In the genomic region with DNA sequence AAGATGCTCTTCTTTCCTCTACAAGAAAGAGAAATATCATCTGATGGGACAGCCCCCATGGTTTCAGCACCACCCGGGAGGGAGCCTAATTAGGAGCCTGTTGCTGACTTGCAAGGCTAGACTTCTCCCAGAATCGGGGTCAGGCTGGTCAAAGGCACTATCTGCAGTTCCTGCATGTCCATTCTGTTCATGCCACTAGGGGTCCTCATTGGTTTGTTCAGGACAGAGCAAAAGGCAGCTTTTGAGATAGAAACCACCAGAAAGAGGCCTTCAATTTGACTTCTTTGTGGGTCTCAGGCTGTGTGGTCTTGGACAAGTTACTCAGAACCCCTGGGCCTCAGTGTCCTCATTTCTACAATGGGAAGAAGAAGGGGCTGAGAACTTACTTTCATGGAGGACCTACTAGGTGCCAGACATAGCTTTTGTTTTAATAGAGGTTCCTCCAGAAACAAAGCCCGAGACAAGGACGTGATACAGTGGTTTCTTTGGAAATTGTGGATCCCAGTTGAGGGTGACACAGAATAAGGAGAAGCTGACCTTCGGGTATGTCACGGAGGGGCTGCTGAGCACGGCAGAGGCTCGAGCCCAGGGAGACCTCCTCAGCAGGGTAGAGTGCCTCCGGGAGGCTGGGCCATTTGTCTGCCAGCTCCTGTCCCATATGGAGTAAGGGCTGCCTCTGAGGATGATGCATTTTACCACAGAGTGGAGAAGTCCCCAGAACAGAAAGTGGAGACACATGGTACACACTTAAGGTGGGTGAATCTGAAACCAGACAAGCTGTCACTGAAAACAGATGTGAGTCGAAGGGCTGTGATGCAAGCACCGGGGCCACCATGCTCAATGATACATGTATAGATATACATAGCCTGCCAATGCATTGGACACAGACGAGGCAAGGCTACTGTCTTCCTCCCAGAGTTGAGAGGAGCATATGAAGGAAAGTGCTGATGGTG, we compare ENCODE assay signal across 9 cellular contexts. TPM values are rescaled to one million over a fixed set of nuclear protein-coding genes. Genes with fewer than 3 reads are reported as not detected.
DNase-seq lines count a peak whose midpoint lies in the region; ATAC-seq and TF ChIP-seq lines count a peak whose summit lies in the region.
"Had no signal": no experiment of that assay in that cellular context is flagged by ENCODE, and none has a peak within 500 bp of the region (broad histone marks: within the 10 kb centered on the region; RNA-seq: fewer than 3 reads in every experiment).

No MANE protein-coding gene starts in this region.

- no peaks in the 10 kb centered on the region for H3K9me3 ChIP-seq in prostate gland

- no peak overlapping the region for H3K27ac ChIP-seq in prostate gland

- no peaks in the 10 kb centered on the region for H3K9me3 Mint-ChIP-seq in activated T-cell treated with anti-CD3 and anti-CD28 coated beads, Interleukin-2, amount 50 U/mL, for 72 hours
- no peaks in the 10 kb centered on the region for H3K9me3 Mint-ChIP-seq in activated T-cell treated with anti-CD3 and anti-CD28 coated beads, Interleukin-2, amount 50 U/mL, for 24 hours
- no peaks in the 10 kb centered on the region for H3K9me3 Mint-ChIP-seq in activated T-cell treated with anti-CD3 and anti-CD28 coated beads, Interleukin-2, amount 50 U/mL, for 4 hours

- H3K36me3 ChIP-seq in H7 (replicated peaks; ENCODE audit: control insufficient read depth, insufficient read depth, low read length), result no peaks in the 10 kb centered on the region
- H3K36me3 ChIP-seq in prostate gland, result no peaks in the 10 kb centered on the region

- no peak for TF ChIP-seq POLR2A in prostate gland (IDR thresholded peaks at IDR 0.05)

- 82% methylated on average over 12 of the region's 12 CpGs for WGBS in prostate gland

- no peaks in the 10 kb centered on the region for H3K36me3 Mint-ChIP-seq in activated T-cell treated with anti-CD3 and anti-CD28 coated beads, Interleukin-2, amount 50 U/mL, for 72 hours (ENCODE audit: insufficient read depth in 2 of 2)
- H3K36me3 Mint-ChIP-seq in activated T-cell treated with anti-CD3 and anti-CD28 coated beads, Interleukin-2, amount 50 U/mL, for 24 hours (ENCODE audit: low read depth), result no peaks in the 10 kb centered on the region
- no peaks in the 10 kb centered on the region for H3K36me3 Mint-ChIP-seq in activated T-cell treated with anti-CD3 and anti-CD28 coated beads, Interleukin-2, amount 50 U/mL, for 4 hours (ENCODE audit: insufficient read depth)

- no peaks in the 10 kb centered on the region for H3K4me1 Mint-ChIP-seq in activated T-cell treated with anti-CD3 and anti-CD28 coated beads, Interleukin-2, amount 50 U/mL, for 72 hours (ENCODE audit: low read depth)
- no peaks in the 10 kb centered on the region for H3K4me1 Mint-ChIP-seq in activated T-cell treated with anti-CD3 and anti-CD28 coated beads, Interleukin-2, amount 50 U/mL, for 24 hours (ENCODE audit: low read depth)
- no peaks in the 10 kb centered on the region for H3K4me1 Mint-ChIP-seq in activated T-cell treated with anti-CD3 and anti-CD28 coated beads, Interleukin-2, amount 50 U/mL, for 4 hours (ENCODE audit: low read depth)

- no peak overlapping the region for H3K27ac Mint-ChIP-seq in activated T-cell treated with anti-CD3 and anti-CD28 coated beads, Interleukin-2, amount 50 U/mL, for 72 hours
- H3K27ac Mint-ChIP-seq in activated T-cell treated with anti-CD3 and anti-CD28 coated beads, Interleukin-2, amount 50 U/mL, for 24 hours, result no peak overlapping the region

- TF ChIP-seq CTCF in fibroblast of the aortic adventitia (IDR thresholded peaks at IDR 0.05; ENCODE audit: insufficient read depth, low read length) (peak; percentile 87), prostate gland (IDR thresholded peaks at IDR 0.05) (peak; percentile 24 to 57 (median 50))

- H3K4me3 ChIP-seq in H7 (ENCODE audit: insufficient read depth, low read depth, low read length) (no peak overlapping the region), fibroblast of the aortic adventitia (ENCODE audit: low read depth, low read length) (no peak overlapping the region), prostate gland (no peak overlapping the region)

- H3K27me3 ChIP-seq in H7 (ENCODE audit: control insufficient read depth, insufficient read depth, low read length), result no peaks in the 10 kb centered on the region; the same call in 1 of the 2 replicates
- no peaks in the 10 kb centered on the region for H3K27me3 ChIP-seq in prostate gland (replicated peaks; ENCODE audit: insufficient read depth)

- no peaks in the 10 kb centered on the region for H3K4me1 ChIP-seq in prostate gland (replicated peaks)

- ATAC-seq in activated T-cell treated with anti-CD3 and anti-CD28 coated beads, Interleukin-2, amount 50 U/mL, for 72 hours (replicated peaks in 1 of 2), result peak; percentile 24 to 28
- ATAC-seq in activated T-cell treated with anti-CD3 and anti-CD28 coated beads, Interleukin-2, amount 50 U/mL, for 4 hours, result no peak

- H3K4me3 Mint-ChIP-seq in activated T-cell treated with anti-CD3 and anti-CD28 coated beads, Interleukin-2, amount 50 U/mL, for 72 hours, result no peak overlapping the region
- H3K4me3 Mint-ChIP-seq in activated T-cell treated with anti-CD3 and anti-CD28 coated beads, Interleukin-2, amount 50 U/mL, for 24 hours, result no peak overlapping the region
- H3K4me3 Mint-ChIP-seq in activated T-cell treated with anti-CD3 and anti-CD28 coated beads, Interleukin-2, amount 50 U/mL, for 4 hours, result no peak overlapping the region

- H3K27me3 Mint-ChIP-seq in activated T-cell treated with anti-CD3 and anti-CD28 coated beads, Interleukin-2, amount 50 U/mL, for 72 hours (ENCODE audit: low read depth), result no peaks in the 10 kb centered on the region
- H3K27me3 Mint-ChIP-seq in activated T-cell treated with anti-CD3 and anti-CD28 coated beads, Interleukin-2, amount 50 U/mL, for 24 hours, result no peaks in the 10 kb centered on the region
- H3K27me3 Mint-ChIP-seq in activated T-cell treated with anti-CD3 and anti-CD28 coated beads, Interleukin-2, amount 50 U/mL, for 4 hours (ENCODE audit: low read depth), result no peaks in the 10 kb centered on the region

- no peak for DNase-seq in activated T-cell treated with anti-CD3 and anti-CD28 coated beads, Interleukin-2, amount 50 U/mL, for 72 hours
- no peak for DNase-seq in activated T-cell treated with anti-CD3 and anti-CD28 coated beads, Interleukin-2, amount 50 U/mL, for 24 hours
- DNase-seq in H7, result peak; percentile 67
- peak; percentile 0 for DNase-seq in LHCN-M2 (ENCODE audit: low read depth)
- peak; percentile 30 for DNase-seq in SK-N-DZ (ENCODE audit: low spot score)
- DNase-seq in fibroblast of the aortic adventitia (ENCODE audit: low read depth), result peak; percentile 73
- peak; percentile 39 for DNase-seq in prostate gland (ENCODE audit: low spot score)
- no peak for DNase-seq in activated T-cell treated with anti-CD3 and anti-CD28 coated beads, Interleukin-2, amount 50 U/mL, for 4 hours

- intact Hi-C loops in prostate gland (cut with DNase I), result no loop called here

RNA-seq across cellular contexts. Expression of a gene that starts 33.1 kb away (rescaled TPM):
- total RNA-seq in activated T-cell treated with anti-CD3 and anti-CD28 coated beads, Interleukin-2, amount 50 U/mL, for 72 hours, result not detected
- not detected in 2 replicates for total RNA-seq in H7 (2014; rRNA removed; shearing (Covaris generic))
- total RNA-seq in LHCN-M2 (2014; rRNA removed), result not detected in 2 replicates
- not detected for polyA plus RNA-seq in LHCN-M2 (2012)
- polyA plus RNA-seq in SK-N-DZ (2014; cell fraction: cytosol; rRNA removed), result not detected in 2 replicates
- not detected in 2 replicates for polyA plus RNA-seq in SK-N-DZ (2014; cell fraction: nucleus; rRNA removed)
- total RNA-seq in fibroblast of the aortic adventitia (ENCODE audit: low replicate concordance), result not detected in 2 replicates
- not detected for total RNA-seq in prostate gland
- total RNA-seq in activated T-cell treated with anti-CD3 and anti-CD28 coated beads, Interleukin-2, amount 50 U/mL, for 4 hours, result not detected
- total RNA-seq: urinary bladder had no signal
- polyA plus RNA-seq: urinary bladder had no signal

Comparison
In these comparisons a context has a peak if more than half of its experiments do, and no peak if none do; other contexts are left out.
1. ATAC-seq: peak in activated T-cell treated with anti-CD3 and anti-CD28 coated beads, Interleukin-2, amount 50 U/mL, for 72 hours (2 of 2); none in activated T-cell treated with anti-CD3 and anti-CD28 coated beads, Interleukin-2, amount 50 U/mL, for 4 hours (0 of 2).
2. DNase-seq: peak in H7 (single experiment), LHCN-M2 (single experiment), SK-N-DZ (single experiment), fibroblast of the aortic adventitia (single experiment) and prostate gland (single experiment); none in activated T-cell treated with anti-CD3 and anti-CD28 coated beads, Interleukin-2, amount 50 U/mL, for 72 hours (0 of 2), activated T-cell treated with anti-CD3 and anti-CD28 coated beads, Interleukin-2, amount 50 U/mL, for 24 hours (single experiment) and activated T-cell treated with anti-CD3 and anti-CD28 coated beads, Interleukin-2, amount 50 U/mL, for 4 hours (single experiment).